In the genomic region with DNA sequence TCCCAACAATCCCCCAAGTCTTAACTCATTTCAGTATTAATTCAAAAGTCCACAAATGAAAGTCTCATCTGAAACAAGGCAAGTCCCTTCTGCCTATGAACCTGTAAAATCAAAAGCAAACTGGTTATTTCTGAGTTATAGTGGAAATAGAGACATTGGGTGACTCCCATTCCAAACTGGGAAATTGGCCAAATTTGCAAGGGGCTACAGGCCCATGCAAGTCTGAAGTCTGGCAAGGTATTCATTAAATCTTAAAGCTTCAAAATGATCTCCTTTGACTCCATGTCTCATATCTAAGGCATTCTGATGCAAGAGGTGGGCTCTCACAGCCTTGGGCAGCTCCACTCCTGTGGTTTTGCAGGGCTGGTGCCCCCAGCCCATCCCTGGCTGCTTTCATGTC, we compare ENCODE assay signal across 19 cellular contexts.
"Had no signal": no experiment of that assay in that cellular context is flagged by ENCODE, and none has a peak within 500 bp of the region (broad histone marks: within the 10 kb centered on the region; RNA-seq: fewer than 3 reads in every experiment).

No MANE protein-coding gene starts in this region.

- H3K9me3 ChIP-seq: MG63, SK-N-SH had no signal

- H3K36me3 ChIP-seq: MG63 had no signal

- DNase-seq: KBM-7, MG63, NCI-H1092, NCI-H1417, NCI-H1436 treated with DMSO at 0.1 percent for 48 hours, NCI-H1694, NCI-H187 treated with DMSO at 0.1 percent for 48 hours, NCI-H2029 treated with DMSO at 0.1 percent for 48 hours, NCI-H2171 treated with DMSO at 0.1 percent for 48 hours, NCI-H345, NCI-H446 treated with DMSO at 0.1 percent for 48 hours, NCI-H510A treated with DMSO at 0.1 percent for 48 hours, NCI-H526, NCI-H82, RPMI8226, SHP77, SK-N-SH, SW 1271 had no signal

- H3K4me3 ChIP-seq: MG63 had no signal

- H3K27me3 ChIP-seq: MG63 had no signal

- FAIRE-seq: RCC 7860 had no signal
